Comparison of ENCODE assay signal across 1 cellular context in genomic region chr5:146662229-146662628, GRCh38.
TF ChIP-seq lines count a peak whose summit lies in the region.

No MANE protein-coding gene starts in this region.

TF ChIP-seq in WTC11, 78 proteins besides CTCF, POLR2A, EP300 and RAD21 (continued from another document):
- TF ChIP-seq PRDM15 (CRISPR knock-in tag; IDR thresholded peaks at IDR 0.05) (no peak), JAZF1 (CRISPR knock-in tag; IDR thresholded peaks at IDR 0.05) (no peak), JUN (CRISPR knock-in tag; IDR thresholded peaks at IDR 0.05) (no peak), TP53 (CRISPR knock-in tag; IDR thresholded peaks at IDR 0.05) (no peak), TCF7 (CRISPR knock-in tag; IDR thresholded peaks at IDR 0.05; ENCODE audit: low read depth) (no peak)
- TF ChIP-seq, protein P1, sequence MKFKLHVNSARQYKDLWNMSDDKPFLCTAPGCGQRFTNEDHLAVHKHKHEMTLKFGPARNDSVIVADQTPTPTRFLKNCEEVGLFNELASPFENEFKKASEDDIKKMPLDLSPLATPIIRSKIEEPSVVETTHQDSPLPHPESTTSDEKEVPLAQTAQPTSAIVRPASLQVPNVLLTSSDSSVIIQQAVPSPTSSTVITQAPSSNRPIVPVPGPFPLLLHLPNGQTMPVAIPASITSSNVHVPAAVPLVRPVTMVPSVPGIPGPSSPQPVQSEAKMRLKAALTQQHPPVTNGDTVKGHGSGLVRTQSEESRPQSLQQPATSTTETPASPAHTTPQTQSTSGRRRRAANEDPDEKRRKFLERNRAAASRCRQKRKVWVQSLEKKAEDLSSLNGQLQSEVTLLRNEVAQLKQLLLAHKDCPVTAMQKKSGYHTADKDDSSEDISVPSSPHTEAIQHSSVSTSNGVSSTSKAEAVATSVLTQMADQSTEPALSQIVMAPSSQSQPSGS (CRISPR knock-in tag; IDR thresholded peaks at IDR 0.05; ENCODE audit: borderline replicate concordance, low read depth): no peak
